17 cellular contexts compared by ENCODE assay signal in genomic region chr1:158153179-158153578, GRCh38. TPM values are rescaled to one million over a fixed set of nuclear protein-coding genes. Genes with fewer than 3 reads are reported as not detected.
"Had no signal": no experiment of that assay in that cellular context is flagged by ENCODE, and none has a peak within 500 bp of the region (broad histone marks: within the 10 kb centered on the region; RNA-seq: fewer than 3 reads in every experiment).

No MANE protein-coding gene starts in this region.

- H3K36me3 ChIP-seq: colonic mucosa had no signal

- ATAC-seq: activated naive CD8-positive, alpha-beta T cell treated with anti-CD3 and anti-CD28 coated beads, Interleukin-2, amount 50 U/mL, for 24 hours; esophagus mucosa; left lobe of liver had no signal

- H3K4me3 ChIP-seq: colonic mucosa, lung had no signal

- H3K27ac ChIP-seq: colonic mucosa had no signal

- H3K27me3 ChIP-seq: colonic mucosa had no signal

- DNase-seq: activated B cell treated with CpG ODN at 0.5 μM for 24 hours; activated CD4-positive, alpha-beta memory T cell treated with anti-CD3 and anti-CD28 coated beads for 36 hours; activated CD4-positive, alpha-beta T cell treated with anti-CD3 and anti-CD28 coated beads for 4 hours; activated naive CD4-positive, alpha-beta T cell treated with Interleukin-2 at 50 U/mL for 16 hours; activated naive CD8-positive, alpha-beta T cell treated with anti-CD3 and anti-CD28 coated beads, Interleukin-2, amount 50 U/mL, for 24 hours; activated T-cell treated with anti-CD3 and anti-CD28 coated beads for 4 hours; anterior cingulate cortex; colonic mucosa; islet precursor cell; occipital lobe; posterior cingulate gyrus; retina; stimulated activated naive CD4-positive, alpha-beta T cell had no signal

- H3K9me3 ChIP-seq: colonic mucosa had no signal

RNA-seq across cellular contexts. Expression of gene CD1D, which starts 27.5 kb away (rescaled TPM):
- total RNA-seq: activated CD4-positive, alpha-beta memory T cell treated with anti-CD3 and anti-CD28 coated beads for 36 hours; activated T-helper 2 cell treated with anti-CD3 and anti-CD28 coated beads, Interferon-gamma antibody, Interleukin-2, Interleukin-4, amounts not matched to agents 10 μg/mL and 5 μg/mL and 100 μg/mL, durations not matched to agents 14 hours and 24 hours and 36 hours had no signal
